Comparison of ENCODE assay signal across 3 cellular contexts in the genomic region with DNA sequence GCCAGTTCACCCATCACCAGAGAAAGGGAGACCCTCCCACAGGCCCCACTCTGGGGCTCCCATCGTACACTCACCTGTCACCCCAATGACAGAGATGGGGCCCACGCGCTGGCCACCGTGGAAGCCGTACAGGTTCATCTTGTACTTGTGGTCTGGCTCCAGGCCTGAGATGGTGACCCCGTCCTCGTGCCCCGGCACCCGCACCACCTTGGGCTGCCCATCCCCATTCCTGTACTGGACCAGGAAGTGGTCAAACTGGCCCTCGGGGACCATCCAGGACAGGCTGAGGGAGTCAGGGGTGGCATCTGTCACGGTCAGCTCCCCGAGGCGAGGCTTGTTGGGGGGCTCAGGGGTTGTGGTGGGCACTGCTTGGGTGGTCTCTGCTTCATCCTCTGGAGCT. TPM values are rescaled to one million over a fixed set of nuclear protein-coding genes. Genes with fewer than 3 reads are reported as not detected.
"Had no signal": no experiment of that assay in that cellular context is flagged by ENCODE, and none has a peak within 500 bp of the region (broad histone marks: within the 10 kb centered on the region; RNA-seq: fewer than 3 reads in every experiment).

No MANE protein-coding gene starts in this region.

RNA-seq across cellular contexts. Expression of gene CYP21A2, which starts 15.1 kb away (rescaled TPM):
- total RNA-seq: LHCN-M2, M059J, NCI-H460 had no signal
